In genomic region chr9:91360551-91361293, GRCh38 we compare ENCODE assay signal across 8 cellular contexts.
DNase-seq lines count a peak whose midpoint lies in the region; ATAC-seq and TF ChIP-seq lines count a peak whose summit lies in the region.

No MANE protein-coding gene starts in this region.

- H3K27me3 Mint-ChIP-seq in activated naive CD4-positive, alpha-beta T cell treated with anti-CD3 and anti-CD28 coated beads, Interleukin-2, amount 10 ng/mL, durations not matched to agents 7 days and 5 days, result peaks cover under 1% of the 10 kb centered on the region

- peaks cover 46% of the 10 kb centered on the region for H3K4me1 Mint-ChIP-seq in activated naive CD4-positive, alpha-beta T cell treated with anti-CD3 and anti-CD28 coated beads, Interleukin-2, amount 10 ng/mL, durations not matched to agents 7 days and 5 days

- H3K4me3 Mint-ChIP-seq in activated naive CD4-positive, alpha-beta T cell treated with anti-CD3 and anti-CD28 coated beads, Interleukin-2, amount 10 ng/mL, durations not matched to agents 7 days and 5 days, result peak overlapping the region; percentile 88

- peak overlapping the region; percentile 95 for H3K27ac Mint-ChIP-seq in activated naive CD4-positive, alpha-beta T cell treated with anti-CD3 and anti-CD28 coated beads, Interleukin-2, amount 10 ng/mL, durations not matched to agents 7 days and 5 days

- peak overlapping the region; percentile 91 to 95 for H3K4me3 ChIP-seq in foreskin fibroblast (ENCODE audit: low read depth in 1 of 2, low read length in 2 of 2)

- H3K36me3 Mint-ChIP-seq in activated naive CD4-positive, alpha-beta T cell treated with anti-CD3 and anti-CD28 coated beads, Interleukin-2, amount 10 ng/mL, durations not matched to agents 7 days and 5 days, result peaks cover 20% of the 10 kb centered on the region

- ATAC-seq in HG02588 (IDR thresholded peaks at IDR 0.05; ENCODE audit: unreplicated experiment), result no peak

- CTCF ChIA-PET in activated naive CD4-positive, alpha-beta T cell treated with anti-CD3 and anti-CD28 coated beads, Interleukin-2, amount 10 ng/mL, durations not matched to agents 7 days and 5 days (lab: Charles Lee), result interaction anchor here (0.8 to 1.2 kb wide), 5 partner anchors 36 to 271 kb away, joined by 3 to 4 read pairs (median 4); no protein-coding TSS in a partner anchor

- no peak for TF ChIP-seq CTCF in foreskin fibroblast (IDR thresholded peaks at IDR 0.05; ENCODE audit: low read depth, low read length)

- H3K9me3 Mint-ChIP-seq in activated naive CD4-positive, alpha-beta T cell treated with anti-CD3 and anti-CD28 coated beads, Interleukin-2, amount 10 ng/mL, durations not matched to agents 7 days and 5 days, result peaks cover 4% of the 10 kb centered on the region

- DNase-seq in activated naive CD4-positive, alpha-beta T cell treated with anti-CD3 and anti-CD28 coated beads, Interleukin-2, amount 10 ng/mL, durations not matched to agents 7 days and 5 days, result no peak
- no peak for DNase-seq in activated naive CD4-positive, alpha-beta T cell treated with Interleukin-2 at 50 U/mL for 16 hours
- DNase-seq in SW480 (ENCODE audit: low spot score) (peak; percentile 17), foreskin fibroblast (peak in 1 of 2 donors; percentile 21), pons (ENCODE audit: low spot score) (peak; percentile 40), NCI-H1048 (lab: John Stamatoyannopoulos, UW) (no peak)
- DNase-seq in stimulated activated CD8-positive, alpha-beta memory T cell treated with anti-CD3 and anti-CD28 coated beads, Interleukin-4, amount 100 ng/mL, for 48 hours, result no peak

Comparison
In these comparisons a context has a peak if more than half of its experiments do, and no peak if none do; other contexts are left out.
1. DNase-seq: peak in SW480 (single experiment) and pons (single experiment); none in activated naive CD4-positive, alpha-beta T cell treated with anti-CD3 and anti-CD28 coated beads, Interleukin-2, amount 10 ng/mL, durations not matched to agents 7 days and 5 days (single experiment), activated naive CD4-positive, alpha-beta T cell treated with Interleukin-2 at 50 U/mL for 16 hours (single experiment), NCI-H1048 (single experiment) and stimulated activated CD8-positive, alpha-beta memory T cell treated with anti-CD3 and anti-CD28 coated beads, Interleukin-4, amount 100 ng/mL, for 48 hours (single experiment).